In the genomic region with DNA sequence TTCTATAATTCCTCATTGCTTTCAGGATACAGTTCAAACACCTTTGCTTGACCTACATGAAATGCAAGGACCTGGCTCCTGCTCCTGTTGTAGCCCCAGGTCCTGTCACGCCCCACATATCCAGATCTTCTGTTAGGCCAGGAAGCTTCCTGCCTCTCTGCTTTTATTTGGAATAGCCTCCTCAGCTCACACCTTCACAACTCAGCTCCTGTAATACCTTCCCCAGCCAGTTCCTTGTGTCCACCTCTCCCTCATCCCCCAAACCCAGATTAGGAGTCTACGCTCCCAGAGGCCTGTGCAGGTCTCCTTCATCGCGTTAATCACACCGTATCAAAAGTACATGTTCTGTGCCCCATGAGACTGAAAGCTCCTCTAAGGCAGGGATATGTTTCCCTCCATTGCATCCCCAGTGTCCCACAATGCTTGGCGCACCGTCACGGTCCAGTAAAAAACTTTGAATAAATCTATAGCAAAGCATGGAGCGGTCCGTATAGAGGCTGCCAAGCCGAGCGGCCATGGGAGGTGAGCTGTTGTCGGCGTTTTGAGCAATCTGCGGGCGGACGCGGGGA, we compare ENCODE assay signal across 8 cellular contexts. TPM values are rescaled to one million over a fixed set of nuclear protein-coding genes. Genes with fewer than 3 reads are reported as not detected.
DNase-seq lines count a peak whose midpoint lies in the region; ATAC-seq and TF ChIP-seq lines count a peak whose summit lies in the region.

No MANE protein-coding gene starts in this region.

- H3K79me1 ChIP-seq in mesenchymal stem cell (replicated peaks; ENCODE audit: low read length, poor library complexity, severe bottlenecking) = peaks cover 13% of the 10 kb centered on the region

- WGBS in mesenchymal stem cell = 8% methylated on average over 18 of the region's 18 CpGs

- in situ Hi-C loops in astrocyte of the spinal cord (cut with HindIII; ENCODE audit: low sequenced_read_pairs) = no loop called here

- H3K27ac ChIP-seq in mesenchymal stem cell (ENCODE audit: low read length, poor library complexity, severe bottlenecking) = peak overlapping the region; percentile 89

- peak overlapping the region; percentile 55 for H2AFZ ChIP-seq in mesenchymal stem cell (ENCODE audit: low read depth, low read length)

- H3K4me3 ChIP-seq in astrocyte of the spinal cord (ENCODE audit: low read depth, low read length) = peak overlapping the region; percentile 89
- H3K4me3 ChIP-seq in mesenchymal stem cell (ENCODE audit: insufficient read depth in 1 of 2, low read depth in 1 of 2, low read length in 2 of 2) = peak overlapping the region; percentile 74 to 98

- peak overlapping the region; percentile 62 for H3K4me2 ChIP-seq in mesenchymal stem cell (ENCODE audit: low read length, poor library complexity, severe bottlenecking)

- H2BK15ac ChIP-seq in mesenchymal stem cell (ENCODE audit: low read depth, poor library complexity, severe bottlenecking) = no peak overlapping the region

- H3K18ac ChIP-seq in mesenchymal stem cell (ENCODE audit: low read depth in 1 of 2, low read length in 2 of 2) = no peak overlapping the region

- no peak overlapping the region for H3K14ac ChIP-seq in mesenchymal stem cell (ENCODE audit: low read length in 2 of 2)

- H3K4ac ChIP-seq in mesenchymal stem cell (ENCODE audit: low read depth in 1 of 2, low read length in 2 of 2) = no peak overlapping the region

- peak overlapping the region; percentile 92 for H4K8ac ChIP-seq in mesenchymal stem cell (ENCODE audit: low read length)

- no peak overlapping the region for H2BK120ac ChIP-seq in mesenchymal stem cell (ENCODE audit: low read depth, low read length)

- no peak overlapping the region for H3K23ac ChIP-seq in mesenchymal stem cell (ENCODE audit: low read length in 2 of 2)

- no peak overlapping the region for H2BK12ac ChIP-seq in mesenchymal stem cell (ENCODE audit: low read length in 2 of 2)

- no peak for TF ChIP-seq CTCF in astrocyte of the spinal cord (IDR thresholded peaks at IDR 0.05; ENCODE audit: low read depth, low read length)

- H2BK5ac ChIP-seq in mesenchymal stem cell (ENCODE audit: low read depth, low read length, poor library complexity, severe bottlenecking) = no peak overlapping the region

- ATAC-seq in GM18519 (IDR thresholded peaks at IDR 0.05; ENCODE audit: low FRiP score, unreplicated experiment) (peak; percentile 3), HG03457 (IDR thresholded peaks at IDR 0.05; ENCODE audit: unreplicated experiment) (peak; percentile 42), GM21423 (IDR thresholded peaks at IDR 0.05; ENCODE audit: unreplicated experiment) (no peak)

- H3K4me1 ChIP-seq in mesenchymal stem cell (ENCODE audit: control insufficient read depth, insufficient read depth, low read depth, low read length) = peaks cover 3% of the 10 kb centered on the region

- no peaks in the 10 kb centered on the region for H3K9me3 ChIP-seq in mesenchymal stem cell (ENCODE audit: control insufficient read depth, low read length)

- DNase-seq in astrocyte of the spinal cord (ENCODE audit: low read depth, low spot score) = no peak
- DNase-seq in mesenchymal stem cell = no peak
- DNase-seq in stimulated activated naive CD4-positive, alpha-beta T cell (lab: John Stamatoyannopoulos, UW) = no peak
- DNase-seq in COR-L47 (lab: John Stamatoyannopoulos, UW) = no peak
- DNase-seq in NCI-H1048 (lab: John Stamatoyannopoulos, UW) = no peak

- H2AK5ac ChIP-seq in mesenchymal stem cell (ENCODE audit: low read length, severe bottlenecking) = no peak overlapping the region

- peaks cover 0 to 31% of the 10 kb centered on the region in 2 experiments for H3K36me3 ChIP-seq in mesenchymal stem cell (ENCODE audit: control insufficient read depth in 1 of 2, insufficient read depth in 2 of 2, low read depth in 1 of 2, low read length in 2 of 2)

- peaks cover 14% of the 10 kb centered on the region in 2 experiments for H3K27me3 ChIP-seq in mesenchymal stem cell (ENCODE audit: control insufficient read depth in 1 of 2, insufficient read depth in 1 of 2, low read length in 2 of 2)

- H4K91ac ChIP-seq in mesenchymal stem cell (ENCODE audit: low read length) = no peak overlapping the region

- peak overlapping the region; percentile 100 for H3K9ac ChIP-seq in mesenchymal stem cell (ENCODE audit: low read length)

RNA-seq across cellular contexts. Expression of a gene that starts 0.4 kb away (rescaled TPM):
- 0.40 TPM for polyA plus RNA-seq in mesenchymal stem cell (2013, experiment 1 of 2)
- polyA plus RNA-seq in mesenchymal stem cell (2013, experiment 2 of 2) = 0.42 TPM

RNA-seq across cellular contexts. Expression of a gene that starts 0.6 kb away (rescaled TPM):
- polyA plus RNA-seq in mesenchymal stem cell (2013, experiment 1 of 2) = 11.9 TPM
- 12.3 TPM for polyA plus RNA-seq in mesenchymal stem cell (2013, experiment 2 of 2)

RNA-seq across cellular contexts. Expression of a gene that starts 46.6 kb away (rescaled TPM):
- not detected for polyA plus RNA-seq in mesenchymal stem cell (2013, experiment 1 of 2)
- polyA plus RNA-seq in mesenchymal stem cell (2013, experiment 2 of 2) = not detected
